ENCODE assay signal across 8 cellular contexts in the genomic region with DNA sequence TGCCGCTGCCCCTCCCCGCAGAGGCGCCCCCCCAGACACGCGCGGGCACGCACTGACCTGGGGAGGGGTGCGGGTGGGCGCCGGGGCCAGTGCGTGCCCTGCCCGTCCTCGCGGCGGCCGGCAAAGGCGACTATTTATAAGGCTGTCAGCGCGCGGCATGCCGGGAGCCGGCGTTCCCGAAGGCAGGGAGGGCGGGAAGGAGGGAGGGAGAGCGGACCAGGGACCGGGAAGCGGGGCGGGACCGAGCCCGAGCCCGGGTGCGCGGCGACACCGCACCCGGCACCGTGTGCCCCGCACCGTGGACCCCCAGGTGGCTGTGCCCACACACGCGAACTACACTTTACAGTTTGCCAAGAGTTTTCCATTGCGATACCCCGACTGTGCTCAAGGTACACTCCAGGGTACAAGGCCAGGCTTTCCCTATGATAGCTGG. TPM values are rescaled to one million over a fixed set of nuclear protein-coding genes. Genes with fewer than 3 reads are reported as not detected.
A peak's percentile ranks its signal among the peaks of the same experiment; 100 is the strongest.
DNase-seq lines count a peak whose midpoint lies in the region; ATAC-seq and TF ChIP-seq lines count a peak whose summit lies in the region.

A gene with protein sequence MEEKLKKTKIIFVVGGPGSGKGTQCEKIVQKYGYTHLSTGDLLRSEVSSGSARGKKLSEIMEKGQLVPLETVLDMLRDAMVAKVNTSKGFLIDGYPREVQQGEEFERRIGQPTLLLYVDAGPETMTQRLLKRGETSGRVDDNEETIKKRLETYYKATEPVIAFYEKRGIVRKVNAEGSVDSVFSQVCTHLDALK (minus strand): TSS at position 110 of the 433 bp plus-strand sequence. CDS start 3,058 bp downstream, outside the sequence.

- WGBS in adrenal gland, 4 donors = 0 to 2% (median 0%) methylated on average over 2 to 44 of the region's 44 CpGs

- H3K4me1 ChIP-seq in adrenal gland (replicated peaks in 1 of 2) = peaks cover 20 to 45% of the 10 kb centered on the region in 2 donors

- DNase-seq in ELR (ENCODE audit: low read depth) = peak; percentile 77
- DNase-seq in NCI-H1694 treated with DMSO at 0.1 percent for 48 hours (lab: John Stamatoyannopoulos, UW) = peak; percentile 10
- peak; percentile 78 to 90 (median 85) for DNase-seq in adrenal gland
- DNase-seq in cardiac septum (ENCODE audit: low spot score) = peak; percentile 93
- DNase-seq in occipital lobe (lab: John Stamatoyannopoulos, UW) = peak; percentile 77
- no peak for DNase-seq in UCSD-AML1 (lab: John Stamatoyannopoulos, UW; ENCODE audit: unreplicated experiment)

- peak in 1 of 2 donors; percentile 58 for TF ChIP-seq POLR2A in adrenal gland (IDR thresholded peaks at IDR 0.05)

- H3K9me3 ChIP-seq in adrenal gland (replicated peaks in 1 of 3) = no peaks in the 10 kb centered on the region

- no peaks in the 10 kb centered on the region for H3K27me3 ChIP-seq in adrenal gland

- intact Hi-C loops in adrenal gland (cut with DNase I) (no loop called here), cardiac septum (cut with DNase I) (loop anchor here (2.0 to 5.0 kb wide), 2 partner anchors 19 to 40 kb away; a partner anchor contains a TSS)

- H3K36me3 ChIP-seq in adrenal gland (replicated peaks in 1 of 2) = peaks cover 0 to 5% of the 10 kb centered on the region in 2 donors

- peak within 1 kb of the TSS in 3 of 5 donors; percentile 50 to 91 (median 66) for H3K27ac ChIP-seq in adrenal gland

- no peak for TF ChIP-seq CTCF in adrenal gland (IDR thresholded peaks at IDR 0.05)

- peak within 1 kb of the TSS in 2 of 4 donors; percentile 47 to 97 for H3K4me3 ChIP-seq in adrenal gland

- ATAC-seq in GM21723 (IDR thresholded peaks at IDR 0.05; ENCODE audit: unreplicated experiment) (no peak), GM21825 (IDR thresholded peaks at IDR 0.05; ENCODE audit: unreplicated experiment) (no peak)

RNA-seq across cellular contexts. Expression of the gene that starts here (rescaled TPM):
- total RNA-seq in adrenal gland = 100 to 1,000 TPM in 3 of 8 donors, 10 to 100 TPM in 5; 51.9 to 136 (median 88.0) TPM
- polyA plus RNA-seq in adrenal gland = 100 to 1,000 TPM in 2 of 3 donors, 10 to 100 TPM in 1; 60.0 to 242 (median 175) TPM
- 484 TPM for total RNA-seq in cardiac septum
- total RNA-seq in occipital lobe = 28.4 TPM
